Comparison of ENCODE assay signal across 27 cellular contexts in genomic region chr1:93807301-93807930, GRCh38.
DNase-seq lines count a peak whose midpoint lies in the region; FAIRE-seq and TF ChIP-seq lines count a peak whose summit lies in the region.
"Had no signal": no experiment of that assay in that cellular context is flagged by ENCODE, and none has a peak within 500 bp of the region (broad histone marks: within the 10 kb centered on the region; RNA-seq: fewer than 3 reads in every experiment).

No MANE protein-coding gene starts in this region.

- DNase-seq in mammary epithelial cell (no peak), MCF 10A (ENCODE audit: unreplicated experiment) (no peak), NCI-H226 (peak; percentile 87), astrocyte (ENCODE audit: low read depth) (peak; percentile 70), osteocyte (ENCODE audit: extremely low spot score, unreplicated experiment) (peak; percentile 4), Ammon's horn (ENCODE audit: low spot score) (no peak)
- DNase-seq in activated CD8-positive, alpha-beta memory T cell treated with anti-CD3 and anti-CD28 coated beads, Interleukin-2, amount 50 U/mL, for 4 hours, result no peak
- no peak for DNase-seq in stimulated activated CD4-positive, alpha-beta T cell treated with anti-CD3 and anti-CD28 coated beads, Interleukin-2, amount 100 ng/mL, for 48 hours
- DNase-seq: C1 segment of cervical spinal cord; Calu3; CD8-positive, alpha-beta memory T cell; DMS53; GDM1; H7; Kasumi-1; MM.1S; NCI-H1092; NCI-H1436; NCI-H187 treated with DMSO at 0.1 percent for 48 hours; NCI-H2107; NCI-H510A; NCI-H748 treated with DMSO at 0.1 percent for 48 hours; NK-92 treated with Interleukin-12 subunit alpha and Interleukin-12 subunit beta, amount 100 ng/mL, for 24 hours; Right ventricle myocardium superior had no signal

- no peak for FAIRE-seq in astrocyte (lab: Jason Lieb, UNC)

- H3K27me3 ChIP-seq in mammary epithelial cell (ENCODE audit: insufficient read depth, low read length) (no peaks in the 10 kb centered on the region), astrocyte (ENCODE audit: insufficient read depth, low read length) (no peaks in the 10 kb centered on the region)

- no peaks in the 10 kb centered on the region for H3K27me3 Mint-ChIP-seq in MCF 10A (ENCODE audit: insufficient read depth, unreplicated experiment)
- H3K27me3 Mint-ChIP-seq in astrocyte (ENCODE audit: low read depth, unreplicated experiment), result no peaks in the 10 kb centered on the region
- H3K27me3 Mint-ChIP-seq in osteocyte (ENCODE audit: unreplicated experiment), result no peaks in the 10 kb centered on the region

- H3K4me2 ChIP-seq in mammary epithelial cell (ENCODE audit: insufficient read depth, low read depth, low read length) (no peak overlapping the region), astrocyte (ENCODE audit: low read length) (no peak overlapping the region)

- no peaks in the 10 kb centered on the region for H4K20me1 ChIP-seq in mammary epithelial cell (ENCODE audit: insufficient read depth, low read length)
- no peaks in the 10 kb centered on the region for H4K20me1 ChIP-seq in astrocyte (ENCODE audit: insufficient read depth, low read length)

- no peaks in the 10 kb centered on the region for H3K36me3 ChIP-seq in mammary epithelial cell (ENCODE audit: insufficient read depth, low read length)
- no peaks in the 10 kb centered on the region for H3K36me3 ChIP-seq in astrocyte (ENCODE audit: insufficient read depth, low read length)

- CTCF ChIA-PET in mammary epithelial cell (lab: Charles Lee; ENCODE audit: low non-redundant PET), result no interaction called here
- CTCF ChIA-PET in MCF 10A (lab: Yijun Ruan, JAX), result interaction anchor here (0.6 kb wide), 1 partner anchor 29 kb away, joined by 4 read pairs; no protein-coding TSS in a partner anchor

- no peaks in the 10 kb centered on the region for H3K36me3 Mint-ChIP-seq in MCF 10A (ENCODE audit: insufficient read depth, unreplicated experiment)
- H3K36me3 Mint-ChIP-seq in astrocyte (ENCODE audit: low read depth, unreplicated experiment), result no peaks in the 10 kb centered on the region
- H3K36me3 Mint-ChIP-seq in osteocyte (ENCODE audit: unreplicated experiment), result peaks cover 12% of the 10 kb centered on the region

- POLR2A ChIA-PET in MCF 10A (lab: Yijun Ruan, JAX), result interaction anchor here (1.2 kb wide), 1 partner anchor 28 kb away, joined by 4 read pairs; no protein-coding TSS in a partner anchor

- H3K9me3 ChIP-seq in mammary epithelial cell (replicated peaks; ENCODE audit: insufficient read depth, low read length), result peaks cover 6% of the 10 kb centered on the region
- peaks cover 2% of the 10 kb centered on the region for H3K9me3 ChIP-seq in astrocyte (ENCODE audit: insufficient read depth, low read depth, low read length)

- H3K4me3 ChIP-seq in mammary epithelial cell (replicated peaks in 1 of 3; ENCODE audit: insufficient read depth in 1 of 3, low read depth in 2 of 3, low read length in 3 of 3), result no peak overlapping the region
- no peak overlapping the region for H3K4me3 ChIP-seq in astrocyte (ENCODE audit: insufficient read depth, low read depth, low read length)

- H3K9me3 Mint-ChIP-seq in MCF 10A (ENCODE audit: unreplicated experiment) (peaks cover 12% of the 10 kb centered on the region), astrocyte (ENCODE audit: unreplicated experiment) (peaks cover 2% of the 10 kb centered on the region), osteocyte (ENCODE audit: unreplicated experiment) (peaks cover 31% of the 10 kb centered on the region)

- no peak overlapping the region for H3K27ac ChIP-seq in mammary epithelial cell (ENCODE audit: insufficient read depth, low read depth, low read length)
- H3K27ac ChIP-seq in astrocyte (ENCODE audit: low read depth, low read length), result no peak overlapping the region
- H3K27ac ChIP-seq: 22Rv1, HL-60 had no signal

- H3K79me2 ChIP-seq in mammary epithelial cell (ENCODE audit: insufficient read depth, low read length) (no peaks in the 10 kb centered on the region), astrocyte (ENCODE audit: insufficient read depth, low read length) (no peaks in the 10 kb centered on the region)

- TF ChIP-seq CTCF in mammary epithelial cell (conservative IDR thresholded peaks at IDR 0.05 in 1 of 2, IDR thresholded peaks at IDR 0.05 in 1 of 2; ENCODE audit: extremely low read depth in 1 of 2, insufficient read depth in 1 of 2, low read depth in 1 of 2, low read length in 2 of 2), result no peak
- TF ChIP-seq CTCF in MCF 10A (IDR thresholded peaks at IDR 0.05; ENCODE audit: unreplicated experiment), result no peak
- TF ChIP-seq CTCF in astrocyte (IDR thresholded peaks at IDR 0.05; ENCODE audit: insufficient read depth, low read depth, low read length), result no peak
- no peak for TF ChIP-seq CTCF in osteocyte (IDR thresholded peaks at IDR 0.05)

- H3K4me1 ChIP-seq in mammary epithelial cell (ENCODE audit: insufficient read depth, low read length) (peaks cover 40% of the 10 kb centered on the region), astrocyte (ENCODE audit: insufficient read depth, low read length) (peaks cover 14% of the 10 kb centered on the region)

- 77% methylated on average over 2 of the region's 2 CpGs for WGBS in mammary epithelial cell (ENCODE audit: low coverage, missing lambda C conversion rate)

- H3K9ac ChIP-seq in mammary epithelial cell (ENCODE audit: insufficient read depth, low read length) (no peak overlapping the region), astrocyte (ENCODE audit: low read length) (no peak overlapping the region)

- dilution Hi-C loops in mammary epithelial cell (cut with HindIII; ENCODE audit: low sequenced_read_pairs), result no loop called here

- intact Hi-C loops in mammary epithelial cell (cut with micrococcal nuclease), result no loop called here
- intact Hi-C loops in MCF 10A (cut with micrococcal nuclease), result no loop called here

- peak overlapping the region; percentile 15 for H2AFZ ChIP-seq in mammary epithelial cell (ENCODE audit: low read depth, low read length)
- no peak overlapping the region for H2AFZ ChIP-seq in astrocyte (ENCODE audit: low read depth, low read length)

- H3K27ac Mint-ChIP-seq in MCF 10A (ENCODE audit: low read depth, unreplicated experiment) (no peak overlapping the region), astrocyte (ENCODE audit: unreplicated experiment) (no peak overlapping the region), osteocyte (ENCODE audit: unreplicated experiment) (no peak overlapping the region)
- H3K27ac Mint-ChIP-seq: CD8-positive, alpha-beta memory T cell; IgD-negative memory B cell had no signal

- H3K4me3 Mint-ChIP-seq in MCF 10A (ENCODE audit: unreplicated experiment), result no peak overlapping the region
- no peak overlapping the region for H3K4me3 Mint-ChIP-seq in astrocyte (ENCODE audit: unreplicated experiment)
- H3K4me3 Mint-ChIP-seq in osteocyte (ENCODE audit: unreplicated experiment), result no peak overlapping the region
- H3K4me3 Mint-ChIP-seq: CD8-positive, alpha-beta memory T cell; IgD-negative memory B cell had no signal

- peaks cover 36% of the 10 kb centered on the region for H3K4me1 Mint-ChIP-seq in MCF 10A (ENCODE audit: insufficient read depth, unreplicated experiment)
- H3K4me1 Mint-ChIP-seq in astrocyte (ENCODE audit: low read depth, unreplicated experiment), result peaks cover 17% of the 10 kb centered on the region
- peaks cover 25% of the 10 kb centered on the region for H3K4me1 Mint-ChIP-seq in osteocyte (ENCODE audit: unreplicated experiment)
- H3K4me1 Mint-ChIP-seq: CD8-positive, alpha-beta memory T cell; IgD-negative memory B cell had no signal

- in situ Hi-C loops in mammary epithelial cell (cut with MboI; ENCODE audit: low sequenced_read_pairs in 2 of 2), result no loop called here

- BruUV-seq in mammary epithelial cell (replicated peaks; lab: Mats Ljungman, UMichigan), result no TSS peak
- no TSS peak for BruUV-seq in MCF 10A (replicated peaks; lab: Mats Ljungman, UMichigan)

Comparison
In these comparisons a context has a peak if more than half of its experiments do, and no peak if none do; other contexts are left out.
1. DNase-seq: peak in NCI-H226 (single experiment), astrocyte (single experiment) and osteocyte (single experiment); none in mammary epithelial cell (single experiment), MCF 10A (single experiment), activated CD8-positive, alpha-beta memory T cell treated with anti-CD3 and anti-CD28 coated beads, Interleukin-2, amount 50 U/mL, for 4 hours (single experiment), Ammon's horn (single experiment) and stimulated activated CD4-positive, alpha-beta T cell treated with anti-CD3 and anti-CD28 coated beads, Interleukin-2, amount 100 ng/mL, for 48 hours (0 of 2).